12 cellular contexts compared by ENCODE assay signal in genomic region chr19:38836438-38837303, GRCh38. TPM values are rescaled to one million over a fixed set of nuclear protein-coding genes. Genes with fewer than 3 reads are reported as not detected.
DNase-seq lines count a peak whose midpoint lies in the region; ATAC-seq and TF ChIP-seq lines count a peak whose summit lies in the region.
"Had no signal": no experiment of that assay in that cellular context is flagged by ENCODE, and none has a peak within 500 bp of the region (broad histone marks: within the 10 kb centered on the region; RNA-seq: fewer than 3 reads in every experiment).

No MANE protein-coding gene starts in this region.

- peak overlapping the region; percentile 15 for H3K27ac Mint-ChIP-seq in T-helper 2 cell treated with Interferon-gamma antibody and Interleukin-4, amounts not matched to agents 5 μg/mL and 100 μg/mL, for 36 hours
- H3K27ac Mint-ChIP-seq: activated CD4-positive, alpha-beta T cell treated with anti-CD3 and anti-CD28 coated beads, Interleukin-2, amount 10 ng/mL, durations not matched to agents 7 days and 5 days had no signal

- H3K4me1 Mint-ChIP-seq in T-helper 2 cell treated with Interferon-gamma antibody and Interleukin-4, amounts not matched to agents 5 μg/mL and 100 μg/mL, for 36 hours (ENCODE audit: low read depth): peaks cover 28% of the 10 kb centered on the region

- peak overlapping the region; percentile 98 for H3K27ac ChIP-seq in PC-9
- H3K27ac ChIP-seq in gastrocnemius medialis: peak overlapping the region; percentile 91 to 100 (median 98)

- H3K4me1 ChIP-seq in PC-9 (replicated peaks; ENCODE audit: insufficient read depth) (peaks cover 79% of the 10 kb centered on the region), gastrocnemius medialis (peaks cover 65 to 74% of the 10 kb centered on the region in 2 donors)

- POLR2A ChIA-PET in PC-9 (lab: Charles Lee; ENCODE audit: unreplicated experiment): interaction anchor here (0.6 kb wide), 2 partner anchors 163 to 184 kb away, joined by 3 read pairs; no protein-coding TSS in a partner anchor

- no peaks in the 10 kb centered on the region for H3K9me3 Mint-ChIP-seq in T-helper 2 cell treated with Interferon-gamma antibody and Interleukin-4, amounts not matched to agents 5 μg/mL and 100 μg/mL, for 36 hours
- H3K9me3 Mint-ChIP-seq: activated CD4-positive, alpha-beta T cell treated with anti-CD3 and anti-CD28 coated beads, Interleukin-2, amount 10 ng/mL, durations not matched to agents 7 days and 5 days had no signal

- H3K27me3 ChIP-seq in PC-9 (ENCODE audit: insufficient read depth, low read depth) (no peaks in the 10 kb centered on the region), gastrocnemius medialis (no peaks in the 10 kb centered on the region)

- BruUV-seq in PC-9 (replicated peaks; lab: Mats Ljungman, UMichigan): no TSS peak

- no peaks in the 10 kb centered on the region for H3K27me3 Mint-ChIP-seq in T-helper 2 cell treated with Interferon-gamma antibody and Interleukin-4, amounts not matched to agents 5 μg/mL and 100 μg/mL, for 36 hours (ENCODE audit: low read depth)
- H3K27me3 Mint-ChIP-seq: activated CD4-positive, alpha-beta T cell treated with anti-CD3 and anti-CD28 coated beads, Interleukin-2, amount 10 ng/mL, durations not matched to agents 7 days and 5 days had no signal

- intact Hi-C loops in PC-9 (cut with micrococcal nuclease; ENCODE audit: unreplicated experiment) (loop anchor here (5.0 to 10.0 kb wide), 3 partner anchors 198 to 432 kb away; partner anchors contain the start of genes FAM98C and FBXO27), gastrocnemius medialis (cut with DNase I; ENCODE audit: low total_unique reads) (loop anchor here (10.0 kb wide), 2 partner anchors 402 to 568 kb away; partner anchors contain the start of genes RYR1 and ZFP36)

- H3K4me3 ChIP-seq in PC-9 (peak overlapping the region; percentile 6; the same call in 1 of the 2 replicates), epithelial cell of esophagus (ENCODE audit: low read length) (no peak overlapping the region), gastrocnemius medialis (no peak overlapping the region)

- TF ChIP-seq POLR2A in gastrocnemius medialis (IDR thresholded peaks at IDR 0.05): no peak

- H3K79me2 ChIP-seq in PC-9 (ENCODE audit: low read depth): peaks cover 26% of the 10 kb centered on the region

- no peak overlapping the region for H3K4me3 Mint-ChIP-seq in T-helper 2 cell treated with Interferon-gamma antibody and Interleukin-4, amounts not matched to agents 5 μg/mL and 100 μg/mL, for 36 hours
- H3K4me3 Mint-ChIP-seq: activated CD4-positive, alpha-beta T cell treated with anti-CD3 and anti-CD28 coated beads, Interleukin-2, amount 10 ng/mL, durations not matched to agents 7 days and 5 days had no signal

- no peak for ATAC-seq in gastrocnemius medialis
- no peak for ATAC-seq in GM19463 (IDR thresholded peaks at IDR 0.05; ENCODE audit: unreplicated experiment)

- no peaks in the 10 kb centered on the region for H3K9me2 ChIP-seq in PC-9 (ENCODE audit: insufficient read depth)

- peaks cover 83% of the 10 kb centered on the region for H3F3A ChIP-seq in PC-9 (ENCODE audit: insufficient read depth, low read depth)

- H3K36me3 Mint-ChIP-seq in T-helper 2 cell treated with Interferon-gamma antibody and Interleukin-4, amounts not matched to agents 5 μg/mL and 100 μg/mL, for 36 hours (ENCODE audit: low read depth): peaks cover 61% of the 10 kb centered on the region

- peak overlapping the region; percentile 75 for H3K4me2 ChIP-seq in PC-9

- TF ChIP-seq CTCF in PC-9 (conservative IDR thresholded peaks at IDR 0.05): no peak
- TF ChIP-seq CTCF in epithelial cell of esophagus (IDR thresholded peaks at IDR 0.05; ENCODE audit: insufficient read depth, low read depth, low read length, missing control alignments): no peak
- no peak for TF ChIP-seq CTCF in gastrocnemius medialis (IDR thresholded peaks at IDR 0.05 in 4 of 5, conservative IDR thresholded peaks at IDR 0.05 in 1 of 5)

- in situ Hi-C loops in gastrocnemius medialis (cut with MboI; ENCODE audit: low sequenced_read_pairs in 4 of 4): loop anchor here in 2 of 4 donors (10.0 to 25.0 kb wide), 3 partner anchors 68 to 449 kb away; partner anchors contain the start of genes ACTN4 (in 1 of the 2), GGN (in 1 of the 2) and SPRED3 (in 1 of the 2)

- DNase-seq in T-helper 2 cell treated with Interferon-gamma antibody and Interleukin-4, amounts not matched to agents 5 μg/mL and 100 μg/mL, for 36 hours (ENCODE audit: low spot score): no peak
- DNase-seq in T-helper 2 cell (no peak), PC-9 (peak in 1 of 2 experiments; percentile 39), epithelial cell of esophagus (ENCODE audit: low read depth) (peak; percentile 87), gastrocnemius medialis (peak in 1 of 2 donors; percentile 45), NCI-H2081 (lab: John Stamatoyannopoulos, UW) (no peak), NCI-H748 treated with DMSO at 0.1 percent for 48 hours (lab: John Stamatoyannopoulos, UW) (no peak)
- DNase-seq: activated CD4-positive, alpha-beta T cell treated with anti-CD3 and anti-CD28 coated beads, Interleukin-2, amount 10 ng/mL, durations not matched to agents 7 days and 5 days; anterior cingulate cortex; NCI-H2107 had no signal

- no peaks in the 10 kb centered on the region for H3K9me3 ChIP-seq in PC-9 (ENCODE audit: insufficient read depth, low read depth)
- H3K9me3 ChIP-seq in gastrocnemius medialis: no peaks in the 10 kb centered on the region

- H3K36me3 ChIP-seq in PC-9 (ENCODE audit: low read depth) (peaks cover 34% of the 10 kb centered on the region), gastrocnemius medialis (peaks cover 8 to 60% of the 10 kb centered on the region in 2 donors)

- CTCF ChIA-PET in PC-9 (lab: Charles Lee): interaction anchor here (1.2 kb wide), 1 partner anchor 434 kb away, joined by 5 read pairs; the partner anchor contains the start of gene FAM98C

- H2AFZ ChIP-seq in PC-9: no peak overlapping the region

- H4K20me1 ChIP-seq in PC-9 (ENCODE audit: insufficient read depth): no peaks in the 10 kb centered on the region; the same call in 1 of the 2 replicates

RNA-seq across cellular contexts. Expression of gene ECH1, which starts 5.1 kb away (rescaled TPM):
- total RNA-seq in PC-9 (2021) (142 and 143 TPM in 2 replicates), gastrocnemius medialis (100 to 1,000 TPM in 3 of 4 donors, 10 to 100 TPM in 1; 99.6 to 302 (median 172) TPM)

RNA-seq across cellular contexts. Expression of gene HNRNPL, which starts 13.1 kb away (rescaled TPM):
- total RNA-seq in PC-9 (2021): 368 and 443 TPM in 2 replicates
- total RNA-seq in gastrocnemius medialis: 100 to 1,000 TPM in 3 of 4 donors, 10 to 100 TPM in 1; 88.3 to 172 (median 126) TPM

RNA-seq across cellular contexts. Expression of gene LGALS4, which starts 23.9 kb away (rescaled TPM):
- total RNA-seq in PC-9 (2021) (1.0 and 2.2 TPM in 2 replicates), gastrocnemius medialis (10 to 100 TPM in 1 of 4 donors, 1 to 10 TPM in 1, under 1 TPM in 1, not detected in 1; 0.55 to 14.2 (median 1.2) TPM)
- total RNA-seq: G401 had no signal

RNA-seq across cellular contexts. Expression of gene RINL, which starts 41.4 kb away (rescaled TPM):
- 10.3 and 14.6 TPM in 2 replicates for total RNA-seq in PC-9 (2021)
- total RNA-seq in gastrocnemius medialis: 1 to 10 TPM in 3 of 4 donors, under 1 TPM in 1; 0.95 to 3.3 (median 2.9) TPM

RNA-seq across cellular contexts. Expression of gene LGALS7B, which starts 47.7 kb away (rescaled TPM):
- total RNA-seq in PC-9 (2021) (not detected in 2 replicates), gastrocnemius medialis (not detected)
- total RNA-seq: activated CD4-positive, alpha-beta T cell treated with anti-CD3 and anti-CD28 coated beads, Interleukin-2, amount 10 ng/mL, durations not matched to agents 7 days and 5 days; G401 had no signal
